25 cellular contexts compared by ENCODE assay signal in the genomic region with DNA sequence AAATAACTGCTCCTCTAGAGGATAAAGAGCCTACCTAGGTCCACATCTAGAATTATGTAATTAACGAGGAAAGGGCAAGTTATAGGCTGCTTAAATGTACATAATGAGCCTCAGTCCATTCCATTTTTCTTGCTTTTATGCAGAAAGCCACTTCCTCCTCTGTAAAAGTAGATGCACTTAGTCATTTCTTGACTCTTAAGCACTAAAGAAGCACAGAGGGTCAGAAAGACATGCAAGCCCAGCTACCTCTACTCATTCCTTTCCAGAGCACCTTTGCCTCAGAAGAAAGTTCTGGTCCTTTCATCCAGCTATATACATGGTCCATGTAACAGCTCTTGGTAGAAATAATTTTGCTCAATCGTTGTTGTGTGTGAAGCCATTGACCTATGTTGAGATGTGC.
DNase-seq lines count a peak whose midpoint lies in the region; ATAC-seq and TF ChIP-seq lines count a peak whose summit lies in the region.
"Had no signal": no experiment of that assay in that cellular context is flagged by ENCODE, and none has a peak within 500 bp of the region (broad histone marks: within the 10 kb centered on the region; RNA-seq: fewer than 3 reads in every experiment).

No MANE protein-coding gene starts in this region.

- no peak for DNase-seq in NCI-H748 treated with DMSO at 0.1 percent for 48 hours (lab: John Stamatoyannopoulos, UW)
- DNase-seq in stimulated activated effector memory CD8-positive, alpha-beta T cell treated with anti-CD3 and anti-CD28 coated beads, Interleukin-12 subunit alpha, Interleukin-12 subunit beta, amount 100 ng/mL, for 72 hours (ENCODE audit: low spot score in 2 of 2), result no peak
- DNase-seq: activated CD4-positive, alpha-beta T cell treated with anti-CD3 and anti-CD28 coated beads, Interleukin-2, amount 10 ng/mL, durations not matched to agents 24 days and 14 days; activated CD8-positive, alpha-beta memory T cell treated with anti-CD3 and anti-CD28 coated beads, Interleukin-2, amount 10 ng/mL, durations not matched to agents 7 days and 5 days; activated naive CD4-positive, alpha-beta T cell treated with anti-CD3 and anti-CD28 coated beads, Interleukin-2, amount 10 ng/mL, durations not matched to agents 7 days and 5 days; amygdala; CD4-positive, CD25-positive, alpha-beta regulatory T cell; EL; hippocampal formation; immature natural killer cell; left ventricle myocardium inferior; naive B cell; NCI-H1105; NCI-H2029; NCI-H526 treated with DMSO at 0.1 percent for 48 hours; nucleus accumbens; stimulated activated CD8-positive, alpha-beta memory T cell treated with anti-CD3 and anti-CD28 coated beads, Interleukin-4, amount 100 ng/mL, for 48 hours; T-helper 2 cell; WERI-Rb-1 had no signal

- H3K27me3 Mint-ChIP-seq in nephron (ENCODE audit: low read depth), result no peaks in the 10 kb centered on the region
- H3K27me3 Mint-ChIP-seq: activated naive CD4-positive, alpha-beta T cell treated with anti-CD3 and anti-CD28 coated beads, Interleukin-2, amount 10 ng/mL, durations not matched to agents 7 days and 5 days; CD4-positive, CD25-positive, alpha-beta regulatory T cell had no signal

- no peak overlapping the region for H3K4me3 Mint-ChIP-seq in nephron
- no peak overlapping the region for H3K4me3 Mint-ChIP-seq in stimulated activated effector memory CD8-positive, alpha-beta T cell treated with anti-CD3 and anti-CD28 coated beads, Interleukin-12 subunit alpha, Interleukin-12 subunit beta, amount 100 ng/mL, for 72 hours
- H3K4me3 Mint-ChIP-seq: activated CD4-positive, alpha-beta T cell treated with anti-CD3 and anti-CD28 coated beads, Interleukin-2, amount 10 ng/mL, durations not matched to agents 24 days and 14 days; activated CD8-positive, alpha-beta memory T cell treated with anti-CD3 and anti-CD28 coated beads, Interleukin-2, amount 10 ng/mL, durations not matched to agents 7 days and 5 days; activated naive CD4-positive, alpha-beta T cell treated with anti-CD3 and anti-CD28 coated beads, Interleukin-2, amount 10 ng/mL, durations not matched to agents 7 days and 5 days; activated T-helper 1 cell treated with anti-CD3 and anti-CD28 coated beads, Interleukin-12 subunit alpha, Interleukin-12 subunit beta, Interleukin-2, Interleukin-4 antibody, amounts not matched to agents 30 ng/mL and 10 ng/mL and 1 ng/mL, durations not matched to agents 14 hours and 24 hours and 36 hours; CD4-positive, CD25-positive, alpha-beta regulatory T cell; immature natural killer cell; naive B cell had no signal

- H3K4me1 Mint-ChIP-seq in nephron, result peaks cover 50% of the 10 kb centered on the region
- H3K4me1 Mint-ChIP-seq in stimulated activated effector memory CD8-positive, alpha-beta T cell treated with anti-CD3 and anti-CD28 coated beads, Interleukin-12 subunit alpha, Interleukin-12 subunit beta, amount 100 ng/mL, for 72 hours, result no peaks in the 10 kb centered on the region
- H3K4me1 Mint-ChIP-seq: activated CD4-positive, alpha-beta T cell treated with anti-CD3 and anti-CD28 coated beads, Interleukin-2, amount 10 ng/mL, durations not matched to agents 24 days and 14 days; activated CD8-positive, alpha-beta memory T cell treated with anti-CD3 and anti-CD28 coated beads, Interleukin-2, amount 10 ng/mL, durations not matched to agents 7 days and 5 days; activated naive CD4-positive, alpha-beta T cell treated with anti-CD3 and anti-CD28 coated beads, Interleukin-2, amount 10 ng/mL, durations not matched to agents 7 days and 5 days; CD4-positive, CD25-positive, alpha-beta regulatory T cell; immature natural killer cell; naive B cell had no signal

- TF ChIP-seq CTCF in nephron (IDR thresholded peaks at IDR 0.05; ENCODE audit: unreplicated experiment in 3 of 3), result no peak

- peak overlapping the region in 2 of 3 experiments; percentile 87 for H3K27ac Mint-ChIP-seq in nephron
- H3K27ac Mint-ChIP-seq in stimulated activated effector memory CD8-positive, alpha-beta T cell treated with anti-CD3 and anti-CD28 coated beads, Interleukin-12 subunit alpha, Interleukin-12 subunit beta, amount 100 ng/mL, for 72 hours, result no peak overlapping the region
- H3K27ac Mint-ChIP-seq: activated CD4-positive, alpha-beta T cell treated with anti-CD3 and anti-CD28 coated beads, Interleukin-2, amount 10 ng/mL, durations not matched to agents 24 days and 14 days; activated CD8-positive, alpha-beta memory T cell treated with anti-CD3 and anti-CD28 coated beads, Interleukin-2, amount 10 ng/mL, durations not matched to agents 7 days and 5 days; activated naive CD4-positive, alpha-beta T cell treated with anti-CD3 and anti-CD28 coated beads, Interleukin-2, amount 10 ng/mL, durations not matched to agents 7 days and 5 days; activated T-helper 1 cell treated with anti-CD3 and anti-CD28 coated beads, Interleukin-12 subunit alpha, Interleukin-12 subunit beta, Interleukin-2, Interleukin-4 antibody, amounts not matched to agents 30 ng/mL and 10 ng/mL and 1 ng/mL, durations not matched to agents 14 hours and 24 hours and 36 hours; CD4-positive, CD25-positive, alpha-beta regulatory T cell; immature natural killer cell had no signal

- no peaks in the 10 kb centered on the region for H3K36me3 Mint-ChIP-seq in nephron (ENCODE audit: low read depth)
- no peaks in the 10 kb centered on the region for H3K36me3 Mint-ChIP-seq in stimulated activated effector memory CD8-positive, alpha-beta T cell treated with anti-CD3 and anti-CD28 coated beads, Interleukin-12 subunit alpha, Interleukin-12 subunit beta, amount 100 ng/mL, for 72 hours
- H3K36me3 Mint-ChIP-seq: activated CD8-positive, alpha-beta memory T cell treated with anti-CD3 and anti-CD28 coated beads, Interleukin-2, amount 10 ng/mL, durations not matched to agents 7 days and 5 days; activated naive CD4-positive, alpha-beta T cell treated with anti-CD3 and anti-CD28 coated beads, Interleukin-2, amount 10 ng/mL, durations not matched to agents 7 days and 5 days; CD4-positive, CD25-positive, alpha-beta regulatory T cell; immature natural killer cell; naive B cell had no signal

- H3K9me3 Mint-ChIP-seq in nephron, result no peaks in the 10 kb centered on the region
- no peaks in the 10 kb centered on the region for H3K9me3 Mint-ChIP-seq in stimulated activated effector memory CD8-positive, alpha-beta T cell treated with anti-CD3 and anti-CD28 coated beads, Interleukin-12 subunit alpha, Interleukin-12 subunit beta, amount 100 ng/mL, for 72 hours
- H3K9me3 Mint-ChIP-seq: activated CD4-positive, alpha-beta T cell treated with anti-CD3 and anti-CD28 coated beads, Interleukin-2, amount 10 ng/mL, durations not matched to agents 24 days and 14 days; activated naive CD4-positive, alpha-beta T cell treated with anti-CD3 and anti-CD28 coated beads, Interleukin-2, amount 10 ng/mL, durations not matched to agents 7 days and 5 days; activated T-helper 1 cell treated with anti-CD3 and anti-CD28 coated beads, Interleukin-12 subunit alpha, Interleukin-12 subunit beta, Interleukin-2, Interleukin-4 antibody, amounts not matched to agents 30 ng/mL and 10 ng/mL and 1 ng/mL, durations not matched to agents 14 hours and 24 hours and 36 hours; immature natural killer cell; naive B cell had no signal

- ATAC-seq in GM18861 (IDR thresholded peaks at IDR 0.05; ENCODE audit: unreplicated experiment), result peak; percentile 71
- peak; percentile 65 for ATAC-seq in GM21529 (IDR thresholded peaks at IDR 0.05; ENCODE audit: unreplicated experiment)
- peak; percentile 70 for ATAC-seq in HG03039 (IDR thresholded peaks at IDR 0.05; ENCODE audit: unreplicated experiment)
- no peak for ATAC-seq in stimulated activated effector memory CD8-positive, alpha-beta T cell treated with anti-CD3 and anti-CD28 coated beads, Interleukin-12 subunit alpha, Interleukin-12 subunit beta, amount 100 ng/mL, for 72 hours
- ATAC-seq in esophagus mucosa, result no peak
- ATAC-seq: activated CD8-positive, alpha-beta memory T cell treated with anti-CD3 and anti-CD28 coated beads, Interleukin-2, amount 10 ng/mL, durations not matched to agents 7 days and 5 days had no signal

Comparison
In these comparisons a context has a peak if more than half of its experiments do, and no peak if none do; other contexts are left out.
1. ATAC-seq: peak in GM18861 (single experiment), GM21529 (single experiment) and HG03039 (single experiment); none in stimulated activated effector memory CD8-positive, alpha-beta T cell treated with anti-CD3 and anti-CD28 coated beads, Interleukin-12 subunit alpha, Interleukin-12 subunit beta, amount 100 ng/mL, for 72 hours (single experiment) and esophagus mucosa (single experiment).